8 cellular contexts compared by ENCODE assay signal in the genomic region with DNA sequence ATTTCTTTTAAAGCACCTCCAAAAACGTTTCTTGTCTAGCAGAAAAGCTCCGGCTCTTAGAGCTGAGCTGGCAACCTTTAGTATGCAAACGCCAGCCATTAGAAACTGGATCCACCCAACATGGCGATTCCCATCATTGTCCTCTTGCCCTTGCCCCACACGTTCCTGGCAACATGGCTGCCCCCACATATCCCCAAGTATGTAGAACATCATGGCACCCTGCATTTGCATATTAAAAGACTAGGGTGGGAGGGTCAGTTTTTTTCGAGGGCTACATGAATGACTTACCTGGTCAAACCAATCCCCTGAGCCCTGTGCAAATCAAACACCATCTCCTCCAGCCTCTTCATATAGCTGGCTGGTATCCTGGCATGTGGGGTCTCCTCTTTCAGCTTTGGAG.
"Had no signal": no experiment of that assay in that cellular context is flagged by ENCODE, and none has a peak within 500 bp of the region (broad histone marks: within the 10 kb centered on the region; RNA-seq: fewer than 3 reads in every experiment).

No MANE protein-coding gene starts in this region.

- ATAC-seq: GM23338, HCT116, HepG2 had no signal

- FAIRE-seq: HepG2 had no signal

- H2AFZ ChIP-seq: GM23338 had no signal

- H3K4me2 ChIP-seq: GM23338 had no signal

- H3K9me3 ChIP-seq: HAP-1 had no signal

- H3K27ac ChIP-seq: HL-60 had no signal

- H3K36me3 ChIP-seq: HAP-1 had no signal

- DNase-seq: H7, HFFc6, KBM-7 had no signal

- H3K4me1 ChIP-seq: HAP-1 had no signal

- H3K4me3 ChIP-seq: GM23338, HAP-1 had no signal
